20 cellular contexts compared by ENCODE assay signal in genomic region chr11:95799531-95799930, GRCh38. TPM values are rescaled to one million over a fixed set of nuclear protein-coding genes. Genes with fewer than 3 reads are reported as not detected.
A peak's percentile ranks its signal among the peaks of the same experiment; 100 is the strongest.
DNase-seq lines count a peak whose midpoint lies in the region; ATAC-seq and TF ChIP-seq lines count a peak whose summit lies in the region.
"Had no signal": no experiment of that assay in that cellular context is flagged by ENCODE, and none has a peak within 500 bp of the region (broad histone marks: within the 10 kb centered on the region; RNA-seq: fewer than 3 reads in every experiment).

No MANE protein-coding gene starts in this region.

- no peaks in the 10 kb centered on the region for H3K9me3 Mint-ChIP-seq in activated naive CD8-positive, alpha-beta T cell treated with anti-CD3 and anti-CD28 coated beads, Interleukin-2, amount 50 U/mL, for 24 hours
- H3K9me3 Mint-ChIP-seq in activated naive CD8-positive, alpha-beta T cell treated with anti-CD3 and anti-CD28 coated beads for 36 hours: no peaks in the 10 kb centered on the region
- H3K9me3 Mint-ChIP-seq in type B pancreatic cell: no peaks in the 10 kb centered on the region
- H3K9me3 Mint-ChIP-seq: CD4-positive, alpha-beta T cell had no signal

- ATAC-seq in activated naive CD8-positive, alpha-beta T cell treated with anti-CD3 and anti-CD28 coated beads, Interleukin-2, amount 50 U/mL, for 24 hours: no peak
- ATAC-seq in GM21423 (IDR thresholded peaks at IDR 0.05; ENCODE audit: unreplicated experiment) (no peak), HG02588 (IDR thresholded peaks at IDR 0.05; ENCODE audit: unreplicated experiment) (no peak)
- ATAC-seq: PC-3 had no signal

- peaks cover 16% of the 10 kb centered on the region for H3K4me1 Mint-ChIP-seq in activated naive CD8-positive, alpha-beta T cell treated with anti-CD3 and anti-CD28 coated beads, Interleukin-2, amount 50 U/mL, for 24 hours
- peaks cover 20% of the 10 kb centered on the region for H3K4me1 Mint-ChIP-seq in activated naive CD8-positive, alpha-beta T cell treated with anti-CD3 and anti-CD28 coated beads for 36 hours
- peaks cover 15% of the 10 kb centered on the region for H3K4me1 Mint-ChIP-seq in type B pancreatic cell (ENCODE audit: unreplicated experiment)

- no peak for TF ChIP-seq CTCF in HFF-Myc (IDR thresholded peaks at IDR 0.05; ENCODE audit: low read depth, low read length, missing control alignments)
- TF ChIP-seq CTCF in fibroblast of villous mesenchyme (IDR thresholded peaks at IDR 0.05; ENCODE audit: insufficient read depth, low read depth, low read length): no peak
- TF ChIP-seq CTCF in type B pancreatic cell (conservative IDR thresholded peaks at IDR 0.05): no peak

- peaks cover 41% of the 10 kb centered on the region for H3K36me3 Mint-ChIP-seq in activated naive CD8-positive, alpha-beta T cell treated with anti-CD3 and anti-CD28 coated beads, Interleukin-2, amount 50 U/mL, for 24 hours (ENCODE audit: low read depth)
- H3K36me3 Mint-ChIP-seq in activated naive CD8-positive, alpha-beta T cell treated with anti-CD3 and anti-CD28 coated beads for 36 hours: peaks cover 34% of the 10 kb centered on the region
- H3K36me3 Mint-ChIP-seq in type B pancreatic cell: peaks cover 33% of the 10 kb centered on the region

- no peak for DNase-seq in activated naive CD8-positive, alpha-beta T cell treated with anti-CD3 and anti-CD28 coated beads, Interleukin-2, amount 50 U/mL, for 24 hours
- DNase-seq in activated naive CD8-positive, alpha-beta T cell treated with anti-CD3 and anti-CD28 coated beads for 36 hours: no peak
- DNase-seq in HFF-Myc (ENCODE audit: extremely low read depth, low read depth): peak; percentile 30
- peak; percentile 52 for DNase-seq in fibroblast of villous mesenchyme (ENCODE audit: low read depth)
- no peak for DNase-seq in type B pancreatic cell (ENCODE audit: extremely low spot score, unreplicated experiment)
- DNase-seq: AML-193; CD4-positive, alpha-beta T cell; COR-L47; DMS53; IMR-90; KG1; MG63; NCI-H2029; NCI-H446 treated with DMSO at 0.1 percent for 48 hours; NCI-H526; NK-92 treated with Interleukin-12 subunit alpha and Interleukin-12 subunit beta, amount 100 ng/mL, for 24 hours; PC-3 had no signal

- peak overlapping the region; percentile 2 for H3K27ac Mint-ChIP-seq in activated naive CD8-positive, alpha-beta T cell treated with anti-CD3 and anti-CD28 coated beads, Interleukin-2, amount 50 U/mL, for 24 hours
- no peak overlapping the region for H3K27ac Mint-ChIP-seq in activated naive CD8-positive, alpha-beta T cell treated with anti-CD3 and anti-CD28 coated beads for 36 hours
- H3K27ac Mint-ChIP-seq in type B pancreatic cell: no peak overlapping the region
- H3K27ac Mint-ChIP-seq: CD4-positive, alpha-beta T cell had no signal

- no peaks in the 10 kb centered on the region for H3K27me3 Mint-ChIP-seq in activated naive CD8-positive, alpha-beta T cell treated with anti-CD3 and anti-CD28 coated beads, Interleukin-2, amount 50 U/mL, for 24 hours
- no peaks in the 10 kb centered on the region for H3K27me3 Mint-ChIP-seq in activated naive CD8-positive, alpha-beta T cell treated with anti-CD3 and anti-CD28 coated beads for 36 hours
- no peaks in the 10 kb centered on the region for H3K27me3 Mint-ChIP-seq in type B pancreatic cell
- H3K27me3 Mint-ChIP-seq: CD4-positive, alpha-beta T cell had no signal

- H3K4me3 ChIP-seq in HFF-Myc (replicated peaks; ENCODE audit: low read depth, low read length) (no peak overlapping the region), fibroblast of villous mesenchyme (ENCODE audit: low read depth, low read length) (no peak overlapping the region)
- H3K4me3 ChIP-seq: BLaER1 treated with 17β-estradiol and CSF1 and Interleukin-3, amounts not matched to agents 10 nM and 100 nM; MG63 had no signal

- no peak overlapping the region for H3K4me3 Mint-ChIP-seq in activated naive CD8-positive, alpha-beta T cell treated with anti-CD3 and anti-CD28 coated beads, Interleukin-2, amount 50 U/mL, for 24 hours
- no peak overlapping the region for H3K4me3 Mint-ChIP-seq in activated naive CD8-positive, alpha-beta T cell treated with anti-CD3 and anti-CD28 coated beads for 36 hours
- H3K4me3 Mint-ChIP-seq in type B pancreatic cell: no peak overlapping the region
- H3K4me3 Mint-ChIP-seq: CD4-positive, alpha-beta T cell had no signal

RNA-seq across cellular contexts. Expression of gene CEP57, which starts 9.2 kb away (rescaled TPM):
- 100 to 1,000 TPM; 101 to 105 TPM for total RNA-seq in activated naive CD8-positive, alpha-beta T cell treated with anti-CD3 and anti-CD28 coated beads for 36 hours
- 30.9 and 48.4 TPM in 2 replicates for total RNA-seq in fibroblast of villous mesenchyme
- 42.6 and 61.3 TPM in 2 replicates for total RNA-seq in type B pancreatic cell (ENCODE audit: low replicate concordance)

RNA-seq across cellular contexts. Expression of gene FAM76B, which starts 9.9 kb away (rescaled TPM):
- 10 to 100 TPM; 46.8 to 49.8 TPM for total RNA-seq in activated naive CD8-positive, alpha-beta T cell treated with anti-CD3 and anti-CD28 coated beads for 36 hours
- total RNA-seq in fibroblast of villous mesenchyme: 15.1 and 22.2 TPM in 2 replicates
- 17.1 and 30.7 TPM in 2 replicates for total RNA-seq in type B pancreatic cell (ENCODE audit: low replicate concordance)

Comparison
In these comparisons a context has a peak if more than half of its experiments do, and no peak if none do; other contexts are left out.
1. DNase-seq: peak in HFF-Myc (single experiment) and fibroblast of villous mesenchyme (single experiment); none in activated naive CD8-positive, alpha-beta T cell treated with anti-CD3 and anti-CD28 coated beads, Interleukin-2, amount 50 U/mL, for 24 hours (single experiment), activated naive CD8-positive, alpha-beta T cell treated with anti-CD3 and anti-CD28 coated beads for 36 hours (single experiment) and type B pancreatic cell (single experiment).